ENCODE assay signal across 14 cellular contexts in genomic region chr9:135308809-135309762, GRCh38.
DNase-seq lines count a peak whose midpoint lies in the region; ATAC-seq and TF ChIP-seq lines count a peak whose summit lies in the region.
"Had no signal": no experiment of that assay in that cellular context is flagged by ENCODE, and none has a peak within 500 bp of the region (broad histone marks: within the 10 kb centered on the region; RNA-seq: fewer than 3 reads in every experiment).

No MANE protein-coding gene starts in this region.

- H3K27ac Mint-ChIP-seq in endodermal cell (no peak overlapping the region), type B pancreatic cell (no peak overlapping the region)
- H3K27ac Mint-ChIP-seq: CD4-positive, alpha-beta T cell had no signal

- TF ChIP-seq CTCF in endodermal cell (conservative IDR thresholded peaks at IDR 0.05), result no peak
- TF ChIP-seq CTCF in type B pancreatic cell (conservative IDR thresholded peaks at IDR 0.05), result no peak

- peaks cover 24% of the 10 kb centered on the region for H3K9me3 ChIP-seq in endodermal cell (ENCODE audit: control insufficient read depth, low read length)

- no peak overlapping the region for H3K4me3 ChIP-seq in endodermal cell (ENCODE audit: low read length)
- H3K4me3 ChIP-seq: A549 had no signal

- 91 to 96% methylated on average over 23 to 30 of the region's 30 CpGs for WGBS in endodermal cell (ENCODE audit: insufficient coverage in 1 of 2, insufficient read length in 1 of 2), 2 experiments

- DNase-seq in activated CD8-positive, alpha-beta memory T cell treated with anti-CD3 and anti-CD28 coated beads for 24 hours, result peak; percentile 33
- DNase-seq in activated CD8-positive, alpha-beta memory T cell treated with anti-CD3 and anti-CD28 coated beads, Interleukin-2, amount 50 U/mL, for 4 hours, result no peak
- DNase-seq in NCI-H1694 (lab: John Stamatoyannopoulos, UW) (peak; percentile 23), endodermal cell (peak; percentile 32), type B pancreatic cell (ENCODE audit: extremely low spot score, unreplicated experiment) (peak; percentile 57)
- no peak for DNase-seq in activated CD4-positive, CD25-positive, alpha-beta regulatory T cell treated with anti-CD3 and anti-CD28 coated beads, Interleukin-2, amount 50 U/mL, for 72 hours
- DNase-seq: CD4-positive, alpha-beta T cell; NCI-H1417 treated with DMSO at 0.1 percent for 48 hours; NCI-H2081; PC-3 had no signal

- H3K36me3 ChIP-seq in endodermal cell (ENCODE audit: control insufficient read depth, insufficient read depth, low read length), result no peaks in the 10 kb centered on the region

- no peaks in the 10 kb centered on the region for H3K27me3 ChIP-seq in endodermal cell (ENCODE audit: control insufficient read depth, insufficient read depth, low read length, poor library complexity, severe bottlenecking)

- no peaks in the 10 kb centered on the region for H3K4me1 ChIP-seq in endodermal cell (ENCODE audit: control insufficient read depth, insufficient read depth, low read length)
- H3K4me1 ChIP-seq: A549 had no signal

- H3K27ac ChIP-seq in endodermal cell (ENCODE audit: low read depth, low read length), result no peak overlapping the region
- H3K27ac ChIP-seq: A549, RWPE1 had no signal

- peaks cover 4% of the 10 kb centered on the region for H3K36me3 Mint-ChIP-seq in endodermal cell (ENCODE audit: low read depth)
- no peaks in the 10 kb centered on the region for H3K36me3 Mint-ChIP-seq in type B pancreatic cell

- H3K4me3 Mint-ChIP-seq in endodermal cell, result no peak overlapping the region
- H3K4me3 Mint-ChIP-seq in type B pancreatic cell, result no peak overlapping the region
- H3K4me3 Mint-ChIP-seq: CD4-positive, alpha-beta T cell had no signal

- H3K9me3 Mint-ChIP-seq in endodermal cell (peaks cover 22% of the 10 kb centered on the region), type B pancreatic cell (peaks cover 9% of the 10 kb centered on the region)

- H3K4me1 Mint-ChIP-seq in endodermal cell, result no peaks in the 10 kb centered on the region
- H3K4me1 Mint-ChIP-seq in type B pancreatic cell (ENCODE audit: unreplicated experiment), result no peaks in the 10 kb centered on the region

- ATAC-seq in GM21529 (IDR thresholded peaks at IDR 0.05; ENCODE audit: unreplicated experiment), result no peak
- no peak for ATAC-seq in HG03159 (IDR thresholded peaks at IDR 0.05; ENCODE audit: unreplicated experiment)
- ATAC-seq: A549, PC-3 had no signal

- H3K9ac ChIP-seq in endodermal cell (ENCODE audit: extremely low read depth, low read length, poor library complexity, severe bottlenecking), result no peak overlapping the region

- no peaks in the 10 kb centered on the region for H3K27me3 Mint-ChIP-seq in endodermal cell (ENCODE audit: insufficient read depth)
- H3K27me3 Mint-ChIP-seq in type B pancreatic cell, result peaks cover 50% of the 10 kb centered on the region

Comparison
In these comparisons a context has a peak if more than half of its experiments do, and no peak if none do; other contexts are left out.
1. DNase-seq: peak in activated CD8-positive, alpha-beta memory T cell treated with anti-CD3 and anti-CD28 coated beads for 24 hours (single experiment), NCI-H1694 (single experiment), endodermal cell (single experiment) and type B pancreatic cell (single experiment); none in activated CD8-positive, alpha-beta memory T cell treated with anti-CD3 and anti-CD28 coated beads, Interleukin-2, amount 50 U/mL, for 4 hours (single experiment) and activated CD4-positive, CD25-positive, alpha-beta regulatory T cell treated with anti-CD3 and anti-CD28 coated beads, Interleukin-2, amount 50 U/mL, for 72 hours (single experiment).